In genomic region chr16:19017179-19017578, GRCh38 we compare ENCODE assay signal across 23 cellular contexts. TPM values are rescaled to one million over a fixed set of nuclear protein-coding genes. Genes with fewer than 3 reads are reported as not detected.
"Had no signal": no experiment of that assay in that cellular context is flagged by ENCODE, and none has a peak within 500 bp of the region (broad histone marks: within the 10 kb centered on the region; RNA-seq: fewer than 3 reads in every experiment).

No MANE protein-coding gene starts in this region.

- H3K27me3 ChIP-seq: left lung, right atrium auricular region, right lobe of liver, stomach, testis, thyroid gland, transverse colon, upper lobe of left lung, vagina had no signal

- H3K9me3 ChIP-seq: left lung, lower lobe of right lung, right atrium auricular region, right lobe of liver, testis, thyroid gland, transverse colon, upper lobe of left lung, vagina had no signal

- FAIRE-seq: keratinocyte had no signal

- H3K27ac ChIP-seq: left lung, lower lobe of right lung, right atrium auricular region, right lobe of liver, stomach, testis, thyroid gland, transverse colon, upper lobe of left lung, vagina had no signal

- H3K4me3 ChIP-seq: left lung, lower lobe of right lung, right atrium auricular region, right lobe of liver, stomach, testis, thyroid gland, transverse colon, upper lobe of left lung, vagina had no signal

- ATAC-seq: left colon; left lung; lower lobe of right lung; naive thymus-derived CD8-positive, alpha-beta T cell; right lobe of liver; stimulated activated naive B cell treated with anti-CD40 and anti-IgM and Interleukin-4, amounts not matched to agents 10 μg/mL and 1 μg/mL and 100 μg/mL, for 72 hours; stimulated activated naive CD8-positive, alpha-beta T cell treated with anti-CD3 and anti-CD28 coated beads, Interleukin-15, Interleukin-2, amounts not matched to agents 100 U/mL and 50 U/mL, for 24 hours had no signal

- DNase-seq: hippocampal formation; left colon; left lung; lower lobe of right lung; mammary epithelial cell; mesenchymal stem cell; naive thymus-derived CD8-positive, alpha-beta T cell; nucleus accumbens; right lobe of liver; stimulated activated CD4-positive, alpha-beta T cell treated with anti-CD3 and anti-CD28 coated beads, Interleukin-12 subunit alpha, Interleukin-12 subunit beta, amount 100 ng/mL, for 4 hours; stimulated activated CD4-positive, alpha-beta T cell treated with anti-CD3 and anti-CD28 coated beads, Interleukin-15, amount 100 ng/mL, for 24 hours; stimulated activated CD4-positive, alpha-beta T cell treated with anti-CD3 and anti-CD28 coated beads, Interleukin-2, amount 100 ng/mL, for 24 hours; stimulated activated CD4-positive, alpha-beta T cell treated with anti-CD3 and anti-CD28 coated beads, Interleukin-4, amount 100 ng/mL, for 1 hour; stimulated activated naive B cell treated with anti-CD40 and anti-IgM and Interleukin-4, amounts not matched to agents 10 μg/mL and 1 μg/mL and 100 μg/mL, for 72 hours; stimulated activated naive CD8-positive, alpha-beta T cell treated with anti-CD3 and anti-CD28 coated beads, Interleukin-15, Interleukin-2, amounts not matched to agents 100 U/mL and 50 U/mL, for 24 hours; stomach; testis; thyroid gland; transverse colon; upper lobe of left lung had no signal

- H3K36me3 ChIP-seq: right atrium auricular region, right lobe of liver, thyroid gland, transverse colon, vagina had no signal

- H3K4me1 ChIP-seq: left lung, lower lobe of right lung, right atrium auricular region, right lobe of liver, stomach, testis, thyroid gland, transverse colon, upper lobe of left lung, vagina had no signal

RNA-seq across cellular contexts. Expression of gene TMC7, which starts 33.4 kb away (rescaled TPM):
- total RNA-seq: naive thymus-derived CD8-positive, alpha-beta T cell had no signal
- polyA plus RNA-seq: naive thymus-derived CD8-positive, alpha-beta T cell had no signal
